In the genomic region with DNA sequence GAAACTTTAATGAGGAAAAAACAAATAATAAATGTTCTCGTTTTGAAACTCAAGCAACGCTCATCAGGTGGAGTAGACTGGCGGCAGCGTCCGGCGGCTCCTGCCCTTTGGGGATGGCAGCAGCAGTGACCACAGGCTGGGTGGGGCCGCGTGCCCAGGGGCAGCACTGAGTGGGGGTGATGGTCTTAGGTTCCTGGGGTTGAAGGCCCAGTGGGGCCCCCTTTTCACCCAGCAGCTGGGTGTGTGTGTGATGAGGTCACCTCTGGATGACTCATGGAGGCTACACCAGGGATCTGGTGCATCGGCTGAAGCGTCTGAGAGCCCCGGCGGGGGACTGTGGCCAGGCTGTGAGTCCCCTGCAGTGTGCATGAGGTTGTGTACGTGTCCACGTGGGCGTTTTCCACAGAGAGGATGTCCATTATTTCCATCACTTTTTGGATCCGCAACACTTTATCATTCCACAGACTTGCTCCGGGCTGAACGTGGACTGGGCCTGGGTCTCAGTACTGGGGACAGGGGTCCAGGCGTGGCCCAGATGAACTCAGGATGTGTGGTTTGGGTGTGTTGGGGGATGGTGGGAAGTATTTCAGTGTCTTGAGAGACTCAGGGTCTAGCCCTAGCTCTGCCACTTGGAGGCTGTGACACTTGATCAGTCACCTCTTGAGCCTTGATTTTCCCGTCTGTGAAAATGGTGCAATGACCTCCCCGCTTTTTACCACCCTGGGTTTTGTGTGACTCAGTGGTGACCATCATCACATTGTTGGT, we compare ENCODE assay signal across 8 cellular contexts. TPM values are rescaled to one million over a fixed set of nuclear protein-coding genes. Genes with fewer than 3 reads are reported as not detected.
DNase-seq lines count a peak whose midpoint lies in the region; ATAC-seq, FAIRE-seq and TF ChIP-seq lines count a peak whose summit lies in the region.

No MANE protein-coding gene starts in this region.

- peak overlapping the region in 1 of 5 experiments; percentile 42 for H3K4me3 Mint-ChIP-seq in brain
- peak overlapping the region in 8 of 10 donors; percentile 5 to 96 (median 45) for H3K4me3 Mint-ChIP-seq in naive thymus-derived CD4-positive, alpha-beta T cell

- DNase-seq in AG04449 (ENCODE audit: low read depth, low spot score) (peak; percentile 55), HTR-8/SVneo (ENCODE audit: insufficient read length, low spot score) (peak; percentile 85), omental fat pad (ENCODE audit: low spot score) (no peak), mucosa of descending colon (no peak)
- DNase-seq in naive thymus-derived CD4-positive, alpha-beta T cell, result no peak
- no peak for DNase-seq in activated CD4-positive, alpha-beta T cell treated with anti-CD3 and anti-CD28 coated beads for 1 hour

- ATAC-seq in naive thymus-derived CD4-positive, alpha-beta T cell, result no peak
- ATAC-seq in HG02588 (IDR thresholded peaks at IDR 0.05; ENCODE audit: unreplicated experiment) (no peak), omental fat pad (ENCODE audit: low FRiP score) (no peak), mucosa of descending colon (no peak)

- TF ChIP-seq CTCF in AG04449 (IDR thresholded peaks at IDR 0.05; ENCODE audit: insufficient read depth, low read length, missing control alignments), result no peak
- no peak for TF ChIP-seq CTCF in brain (conservative IDR thresholded peaks at IDR 0.05)
- TF ChIP-seq CTCF in omental fat pad (IDR thresholded peaks at IDR 0.05), result no peak
- no peak for TF ChIP-seq CTCF in mucosa of descending colon (IDR thresholded peaks at IDR 0.05)

- peaks cover 66% of the 10 kb centered on the region for H3K4me1 Mint-ChIP-seq in brain
- H3K4me1 Mint-ChIP-seq in naive thymus-derived CD4-positive, alpha-beta T cell, result peaks cover 33 to 89% (median 78%) of the 10 kb centered on the region in 7 donors

- H3K4me1 ChIP-seq in naive thymus-derived CD4-positive, alpha-beta T cell (ENCODE audit: control insufficient read depth in 2 of 2, insufficient read depth in 2 of 2, low read length in 2 of 2), result peaks cover 27 to 52% of the 10 kb centered on the region in 2 donors
- peaks cover 5% of the 10 kb centered on the region for H3K4me1 ChIP-seq in mucosa of descending colon (ENCODE audit: low read depth)

- peak overlapping the region; percentile 85 to 96 (median 90) for H3K27ac Mint-ChIP-seq in brain
- H3K27ac Mint-ChIP-seq in naive thymus-derived CD4-positive, alpha-beta T cell, result peak overlapping the region in 8 of 9 donors; percentile 51 to 98 (median 92)

- H3K36me3 Mint-ChIP-seq in brain, result no peaks in the 10 kb centered on the region
- H3K36me3 Mint-ChIP-seq in naive thymus-derived CD4-positive, alpha-beta T cell, result peaks cover 14 to 36% (median 21%) of the 10 kb centered on the region in 5 donors

- H3K4me3 ChIP-seq in AG04449 (ENCODE audit: low read depth, low read length) (no peak overlapping the region), mucosa of descending colon (no peak overlapping the region)
- no peak overlapping the region for H3K4me3 ChIP-seq in naive thymus-derived CD4-positive, alpha-beta T cell (ENCODE audit: low read length)

- no peaks in the 10 kb centered on the region for H3K9me3 ChIP-seq in naive thymus-derived CD4-positive, alpha-beta T cell (ENCODE audit: control insufficient read depth in 2 of 3, low read length in 3 of 3)
- H3K9me3 ChIP-seq in mucosa of descending colon, result no peaks in the 10 kb centered on the region

- POLR2A ChIA-PET in AG04449 (lab: Yijun Ruan, JAX), result no interaction called here
- POLR2A ChIA-PET in naive thymus-derived CD4-positive, alpha-beta T cell (lab: Charles Lee), result interaction anchor here (0.7 to 11.3 kb wide), 7 partner anchors 8 to 206 kb away, joined by 3 to 137 read pairs (median 5); a partner anchor contains a TSS

- peaks cover 0 to 6% (median 0%) of the 10 kb centered on the region in 5 experiments for H3K9me3 Mint-ChIP-seq in brain
- no peaks in the 10 kb centered on the region for H3K9me3 Mint-ChIP-seq in naive thymus-derived CD4-positive, alpha-beta T cell

- H3K27ac ChIP-seq in naive thymus-derived CD4-positive, alpha-beta T cell (ENCODE audit: low read depth, low read length), result peak overlapping the region; percentile 83

- no peaks in the 10 kb centered on the region for H3K27me3 ChIP-seq in naive thymus-derived CD4-positive, alpha-beta T cell (ENCODE audit: control insufficient read depth in 2 of 2, insufficient read depth in 2 of 2, low read length in 2 of 2)

- H3K27me3 Mint-ChIP-seq in brain, result no peaks in the 10 kb centered on the region
- no peaks in the 10 kb centered on the region for H3K27me3 Mint-ChIP-seq in naive thymus-derived CD4-positive, alpha-beta T cell

- FAIRE-seq in HTR-8/SVneo (lab: Jason Lieb, UNC), result no peak

- CTCF ChIA-PET in AG04449 (lab: Yijun Ruan, JAX), result interaction anchor here (1.2 to 6.6 kb wide), 4 partner anchors 12 to 229 kb away, joined by 3 to 59 read pairs (median 4); no protein-coding TSS in a partner anchor
- CTCF ChIA-PET in naive thymus-derived CD4-positive, alpha-beta T cell (lab: Charles Lee), result interaction anchor here (0.7 to 1.5 kb wide), 3 partner anchors 27 to 202 kb away, joined by 3 to 8 read pairs (median 4); no protein-coding TSS in a partner anchor

- intact Hi-C loops in naive thymus-derived CD4-positive, alpha-beta T cell (cut with micrococcal nuclease), result loop anchor here in 1 of 2 donors (10.0 kb wide), 3 partner anchors 644 to 1154 kb away; a partner anchor contains a TSS
- intact Hi-C loops in mucosa of descending colon (cut with DNase I, micrococcal nuclease), result no loop called here

- peaks cover 0 to 45% (median 0%) of the 10 kb centered on the region in 3 experiments for H3K36me3 ChIP-seq in naive thymus-derived CD4-positive, alpha-beta T cell (ENCODE audit: control insufficient read depth in 2 of 3, insufficient read depth in 3 of 3, low read length in 3 of 3)
- no peaks in the 10 kb centered on the region for H3K36me3 ChIP-seq in mucosa of descending colon (ENCODE audit: low read depth)

RNA-seq across cellular contexts. Expression of a gene that starts 25.6 kb away (rescaled TPM):
- polyA plus RNA-seq in brain (ENCODE audit: insufficient read depth, low read depth, low replicate concordance), result 11.4 TPM
- 100 to 1,000 TPM in 4 of 5 experiments, 10 to 100 TPM in 1; 28.1 to 364 (median 159) TPM for total RNA-seq in naive thymus-derived CD4-positive, alpha-beta T cell
- 100 to 1,000 TPM; 301 to 853 TPM for polyA plus RNA-seq in naive thymus-derived CD4-positive, alpha-beta T cell
- 10 to 100 TPM in 3 of 4 donors, 1 to 10 TPM in 1; 7.1 to 18.7 (median 15.8) TPM for total RNA-seq in omental fat pad
- 10 to 100 TPM; 31.0 to 43.5 (median 37.0) TPM for total RNA-seq in mucosa of descending colon

RNA-seq across cellular contexts. Expression of a gene that starts 47.6 kb away (rescaled TPM):
- polyA plus RNA-seq in brain (ENCODE audit: insufficient read depth, low read depth, low replicate concordance), result 56.4 TPM
- total RNA-seq in naive thymus-derived CD4-positive, alpha-beta T cell, result 10 to 100 TPM; 28.8 to 85.5 (median 69.9) TPM
- 10 to 100 TPM; 16.0 to 30.4 TPM for polyA plus RNA-seq in naive thymus-derived CD4-positive, alpha-beta T cell
- total RNA-seq in omental fat pad (10 to 100 TPM; 21.0 to 47.4 (median 24.4) TPM), mucosa of descending colon (10 to 100 TPM in 1 of 3 donors, 1 to 10 TPM in 2; 2.5 to 22.0 (median 6.1) TPM)

Comparison
In these comparisons a context has a peak if more than half of its experiments do, and no peak if none do; other contexts are left out.
1. DNase-seq: peak in AG04449 (single experiment) and HTR-8/SVneo (single experiment); none in naive thymus-derived CD4-positive, alpha-beta T cell (0 of 9), omental fat pad (single experiment), activated CD4-positive, alpha-beta T cell treated with anti-CD3 and anti-CD28 coated beads for 1 hour (single experiment) and mucosa of descending colon (0 of 3).